ENCODE assay signal across 8 cellular contexts in genomic region chr2:11681722-11682589, GRCh38. TPM values are rescaled to one million over a fixed set of nuclear protein-coding genes. Genes with fewer than 3 reads are reported as not detected.
A peak's percentile ranks its signal among the peaks of the same experiment; 100 is the strongest.
DNase-seq lines count a peak whose midpoint lies in the region; ATAC-seq and TF ChIP-seq lines count a peak whose summit lies in the region.

No MANE protein-coding gene starts in this region.

- no peaks in the 10 kb centered on the region for H3K9me3 ChIP-seq in CD8-positive, alpha-beta memory T cell (ENCODE audit: low read length)
- H3K9me3 ChIP-seq in parathyroid adenoma (ENCODE audit: control insufficient read depth, low read length), result no peaks in the 10 kb centered on the region

- no peaks in the 10 kb centered on the region for H3K36me3 Mint-ChIP-seq in CD8-positive, alpha-beta memory T cell
- H3K36me3 Mint-ChIP-seq in activated CD8-positive, alpha-beta memory T cell treated with anti-CD3 and anti-CD28 coated beads, Interleukin-2, amount 10 ng/mL, durations not matched to agents 7 days and 5 days, result no peaks in the 10 kb centered on the region

- H3K4me3 ChIP-seq in CD8-positive, alpha-beta memory T cell (ENCODE audit: low read length), result no peak overlapping the region
- H3K4me3 ChIP-seq in H7 (ENCODE audit: insufficient read depth, low read depth, low read length) (no peak overlapping the region), epithelial cell of proximal tubule (ENCODE audit: low read depth, low read length) (no peak overlapping the region), parathyroid adenoma (ENCODE audit: low read depth, low read length) (no peak overlapping the region)

- H3K9me3 Mint-ChIP-seq in CD8-positive, alpha-beta memory T cell, result no peaks in the 10 kb centered on the region
- no peaks in the 10 kb centered on the region for H3K9me3 Mint-ChIP-seq in activated CD8-positive, alpha-beta memory T cell treated with anti-CD3 and anti-CD28 coated beads, Interleukin-2, amount 10 ng/mL, durations not matched to agents 7 days and 5 days (ENCODE audit: low read depth)

- TF ChIP-seq CTCF in epithelial cell of proximal tubule (conservative IDR thresholded peaks at IDR 0.05; ENCODE audit: low read depth, low read length), result peak; percentile 91
- TF ChIP-seq CTCF in parathyroid adenoma (IDR thresholded peaks at IDR 0.05), result peak; percentile 87

- peak overlapping the region in 1 of 7 donors; percentile 21 for H3K4me3 Mint-ChIP-seq in CD8-positive, alpha-beta memory T cell
- H3K4me3 Mint-ChIP-seq in activated CD8-positive, alpha-beta memory T cell treated with anti-CD3 and anti-CD28 coated beads, Interleukin-2, amount 10 ng/mL, durations not matched to agents 7 days and 5 days, result no peak overlapping the region

- peaks cover 23 to 44% of the 10 kb centered on the region in 2 donors for H3K27me3 Mint-ChIP-seq in CD8-positive, alpha-beta memory T cell
- peaks cover 42% of the 10 kb centered on the region for H3K27me3 Mint-ChIP-seq in activated CD8-positive, alpha-beta memory T cell treated with anti-CD3 and anti-CD28 coated beads, Interleukin-2, amount 10 ng/mL, durations not matched to agents 7 days and 5 days

- CTCF ChIA-PET in CD8-positive, alpha-beta memory T cell (lab: Charles Lee), result interaction anchor here (1.0 to 2.6 kb wide), 2 partner anchors 43 to 98 kb away, joined by 3 to 9 read pairs; no protein-coding TSS in a partner anchor
- CTCF ChIA-PET in activated CD8-positive, alpha-beta memory T cell treated with anti-CD3 and anti-CD28 coated beads, Interleukin-2, amount 10 ng/mL, durations not matched to agents 7 days and 5 days (lab: Charles Lee), result interaction anchor here (0.7 to 4.1 kb wide), 8 partner anchors 10 to 549 kb away, joined by 3 to 24 read pairs (median 3); a partner anchor contains a TSS

- H3K79me2 ChIP-seq in parathyroid adenoma, result no peaks in the 10 kb centered on the region

- no peaks in the 10 kb centered on the region for H3K4me1 ChIP-seq in CD8-positive, alpha-beta memory T cell (ENCODE audit: insufficient read depth, low read length)
- H3K4me1 ChIP-seq in parathyroid adenoma, result no peaks in the 10 kb centered on the region

- no peak overlapping the region for H3K27ac ChIP-seq in CD8-positive, alpha-beta memory T cell (ENCODE audit: low read depth, low read length)
- H3K27ac ChIP-seq in parathyroid adenoma, result no peak overlapping the region

- DNase-seq in CD8-positive, alpha-beta memory T cell, result peak; percentile 15 to 57 (median 25)
- DNase-seq in H7 (peak; percentile 95), NCI-H460 (ENCODE audit: extremely low read depth, low read depth) (peak; percentile 19), epithelial cell of proximal tubule (ENCODE audit: low read depth) (no peak)
- peak; percentile 62 for DNase-seq in activated CD8-positive, alpha-beta memory T cell treated with anti-CD3 and anti-CD28 coated beads, Interleukin-2, amount 10 ng/mL, durations not matched to agents 7 days and 5 days

- H3K36me3 ChIP-seq in CD8-positive, alpha-beta memory T cell (ENCODE audit: insufficient read depth, low read length), result no peaks in the 10 kb centered on the region
- no peaks in the 10 kb centered on the region for H3K36me3 ChIP-seq in H7 (replicated peaks; ENCODE audit: control insufficient read depth, insufficient read depth, low read length)
- no peaks in the 10 kb centered on the region for H3K36me3 ChIP-seq in parathyroid adenoma (ENCODE audit: control insufficient read depth, insufficient read depth, low read length)

- H3K27me3 ChIP-seq in CD8-positive, alpha-beta memory T cell (ENCODE audit: insufficient read depth, low read length, poor library complexity, severe bottlenecking), result no peaks in the 10 kb centered on the region
- H3K27me3 ChIP-seq in H7 (ENCODE audit: control insufficient read depth, insufficient read depth, low read length) (no peaks in the 10 kb centered on the region; the same call in 1 of the 2 replicates), parathyroid adenoma (ENCODE audit: control insufficient read depth, insufficient read depth, low read length) (no peaks in the 10 kb centered on the region)

- POLR2A ChIA-PET in CD8-positive, alpha-beta memory T cell (lab: Charles Lee), result no interaction called here

- peaks cover 1 to 6% (median 5%) of the 10 kb centered on the region in 3 donors for H3K4me1 Mint-ChIP-seq in CD8-positive, alpha-beta memory T cell
- peaks cover 5% of the 10 kb centered on the region for H3K4me1 Mint-ChIP-seq in activated CD8-positive, alpha-beta memory T cell treated with anti-CD3 and anti-CD28 coated beads, Interleukin-2, amount 10 ng/mL, durations not matched to agents 7 days and 5 days

- no peak overlapping the region for H3K27ac Mint-ChIP-seq in CD8-positive, alpha-beta memory T cell
- no peak overlapping the region for H3K27ac Mint-ChIP-seq in activated CD8-positive, alpha-beta memory T cell treated with anti-CD3 and anti-CD28 coated beads, Interleukin-2, amount 10 ng/mL, durations not matched to agents 7 days and 5 days

- peak; percentile 59 for ATAC-seq in activated CD8-positive, alpha-beta memory T cell treated with anti-CD3 and anti-CD28 coated beads, Interleukin-2, amount 10 ng/mL, durations not matched to agents 7 days and 5 days
- ATAC-seq in HG03108 (IDR thresholded peaks at IDR 0.05; ENCODE audit: unreplicated experiment) (no peak), GM21737 (IDR thresholded peaks at IDR 0.05; ENCODE audit: unreplicated experiment) (no peak)

- H3K4me2 ChIP-seq in parathyroid adenoma (ENCODE audit: low read length), result no peak overlapping the region

- H3K9ac ChIP-seq in parathyroid adenoma, result no peak overlapping the region

- H2AFZ ChIP-seq in parathyroid adenoma, result no peak overlapping the region

RNA-seq across cellular contexts. Expression of gene NTSR2, which starts 12.0 kb away (rescaled TPM):
- not detected for total RNA-seq in CD8-positive, alpha-beta memory T cell
- polyA plus RNA-seq in CD8-positive, alpha-beta memory T cell, result not detected
- total RNA-seq in H7 (2014; rRNA removed; shearing (Covaris generic)), result not detected in 2 replicates
- total RNA-seq in NCI-H460 (2014; rRNA removed; shearing (Covaris generic)), result not detected in 2 replicates
- polyA plus RNA-seq in NCI-H460 (2014; cell fraction: nucleus; rRNA removed), result not detected in 2 replicates
- not detected for total RNA-seq in activated CD8-positive, alpha-beta memory T cell treated with anti-CD3 and anti-CD28 coated beads, Interleukin-2, amount 10 ng/mL, durations not matched to agents 7 days and 5 days
- total RNA-seq in epithelial cell of proximal tubule, result not detected in 2 replicates
